ENCODE assay signal across 10 cellular contexts in the genomic region with DNA sequence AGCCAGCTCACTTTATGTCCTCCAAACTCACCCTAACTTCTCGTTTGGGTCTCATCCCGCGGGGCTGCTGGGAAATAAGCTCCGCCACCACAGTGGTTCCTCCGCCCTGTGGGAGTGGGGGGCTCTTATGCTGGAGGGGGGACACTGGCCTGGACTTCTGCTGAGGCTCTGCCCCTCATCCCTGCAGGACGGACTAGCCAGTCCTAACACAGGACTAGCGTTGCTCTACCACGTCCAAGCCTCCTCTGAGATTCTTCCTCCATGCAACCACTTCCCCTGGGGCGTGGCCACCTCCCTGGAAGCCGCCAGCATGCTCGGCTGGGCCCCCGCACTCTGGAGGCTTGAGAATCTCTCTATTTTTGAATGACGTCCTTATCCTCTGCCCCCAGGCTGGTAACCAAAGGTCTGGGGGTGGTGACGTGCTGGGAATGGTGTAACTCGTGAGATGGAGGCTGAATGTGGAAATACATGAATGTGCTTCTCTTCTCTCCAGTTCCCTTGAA.
DNase-seq lines count a peak whose midpoint lies in the region; ATAC-seq and TF ChIP-seq lines count a peak whose summit lies in the region.
"Had no signal": no experiment of that assay in that cellular context is flagged by ENCODE, and none has a peak within 500 bp of the region (broad histone marks: within the 10 kb centered on the region; RNA-seq: fewer than 3 reads in every experiment).

No MANE protein-coding gene starts in this region.

- H3K9me3 ChIP-seq in RWPE2 (ENCODE audit: severe bottlenecking) = no peaks in the 10 kb centered on the region
- H3K9me3 ChIP-seq in effector memory CD4-positive, alpha-beta T cell (ENCODE audit: control insufficient read depth, low read length) = no peaks in the 10 kb centered on the region
- H3K9me3 ChIP-seq: A549 had no signal

- peak overlapping the region; percentile 57 for H3K27ac ChIP-seq in RWPE2 (ENCODE audit: poor library complexity, severe bottlenecking)
- no peak overlapping the region for H3K27ac ChIP-seq in effector memory CD4-positive, alpha-beta T cell (ENCODE audit: insufficient read depth, low read length, poor library complexity, severe bottlenecking)

- peak; percentile 25 for DNase-seq in NCI-H1105 treated with DMSO at 0.1 percent for 48 hours (lab: John Stamatoyannopoulos, UW)
- DNase-seq in NCI-H1105 (lab: John Stamatoyannopoulos, UW) = no peak
- no peak for DNase-seq in RWPE2 (ENCODE audit: low spot score)
- peak; percentile 59 for DNase-seq in fibroblast of pulmonary artery (ENCODE audit: low read depth)
- peak; percentile 31 for DNase-seq in stimulated activated naive CD8-positive, alpha-beta T cell treated with anti-CD3 and anti-CD28 coated beads, Interleukin-15, Interleukin-2, amounts not matched to agents 100 U/mL and 50 U/mL, for 24 hours
- no peak for DNase-seq in GM03348 (ENCODE audit: low spot score)
- no peak for DNase-seq in effector memory CD4-positive, alpha-beta T cell
- DNase-seq: T-helper 1 cell had no signal

- no peaks in the 10 kb centered on the region for H3K36me3 ChIP-seq in RWPE2 (ENCODE audit: low read depth)
- no peaks in the 10 kb centered on the region for H3K36me3 ChIP-seq in effector memory CD4-positive, alpha-beta T cell (ENCODE audit: control insufficient read depth, insufficient read depth, low read length)

- ATAC-seq in RWPE2 (ENCODE audit: low read depth) (no peak), HG03565 (IDR thresholded peaks at IDR 0.05; ENCODE audit: unreplicated experiment) (no peak)
- ATAC-seq in stimulated activated naive CD8-positive, alpha-beta T cell treated with anti-CD3 and anti-CD28 coated beads, Interleukin-15, Interleukin-2, amounts not matched to agents 100 U/mL and 50 U/mL, for 24 hours = peak; percentile 16

- H3K4me3 ChIP-seq in RWPE2 (ENCODE audit: severe bottlenecking) = no peak overlapping the region
- H3K4me3 ChIP-seq in fibroblast of pulmonary artery (replicated peaks; ENCODE audit: low read depth, low read length) = no peak overlapping the region
- H3K4me3 ChIP-seq in effector memory CD4-positive, alpha-beta T cell (ENCODE audit: insufficient read depth, low read depth, low read length, poor library complexity, severe bottlenecking) = no peak overlapping the region
- H3K4me3 ChIP-seq: A549 had no signal

- no peaks in the 10 kb centered on the region for H3K27me3 ChIP-seq in RWPE2 (ENCODE audit: insufficient read depth, poor library complexity, severe bottlenecking)
- H3K27me3 ChIP-seq in effector memory CD4-positive, alpha-beta T cell (replicated peaks; ENCODE audit: control insufficient read depth, insufficient read depth, low read length, poor library complexity, severe bottlenecking) = no peaks in the 10 kb centered on the region

- no peak for TF ChIP-seq CTCF in RWPE2 (IDR thresholded peaks at IDR 0.05; ENCODE audit: poor library complexity, severe bottlenecking)
- no peak for TF ChIP-seq CTCF in fibroblast of pulmonary artery (IDR thresholded peaks at IDR 0.05; ENCODE audit: low read length, missing control alignments)

- peaks cover 12% of the 10 kb centered on the region for H3K4me1 ChIP-seq in RWPE2 (ENCODE audit: insufficient read depth, poor library complexity, severe bottlenecking)
- peaks cover 8% of the 10 kb centered on the region for H3K4me1 ChIP-seq in effector memory CD4-positive, alpha-beta T cell (ENCODE audit: control insufficient read depth, insufficient read depth, low read length, poor library complexity, severe bottlenecking)

Comparison
In these comparisons a context has a peak if more than half of its experiments do, and no peak if none do; other contexts are left out.
1. DNase-seq: peak in NCI-H1105 treated with DMSO at 0.1 percent for 48 hours (single experiment), fibroblast of pulmonary artery (single experiment) and stimulated activated naive CD8-positive, alpha-beta T cell treated with anti-CD3 and anti-CD28 coated beads, Interleukin-15, Interleukin-2, amounts not matched to agents 100 U/mL and 50 U/mL, for 24 hours (single experiment); none in NCI-H1105 (single experiment), RWPE2 (single experiment), GM03348 (single experiment) and effector memory CD4-positive, alpha-beta T cell (0 of 3).